ENCODE assay signal across 35 cellular contexts in genomic region chr4:131411393-131411792, GRCh38.
"Had no signal": no experiment of that assay in that cellular context is flagged by ENCODE, and none has a peak within 500 bp of the region (broad histone marks: within the 10 kb centered on the region; RNA-seq: fewer than 3 reads in every experiment).

No MANE protein-coding gene starts in this region.

- H3K27ac ChIP-seq: adrenal gland, body of pancreas, brain microvascular endothelial cell, breast epithelium, VCaP had no signal

- DNase-seq: activated CD4-positive, alpha-beta memory T cell treated with anti-CD3 and anti-CD28 coated beads for 36 hours; activated CD4-positive, alpha-beta T cell treated with anti-CD3 and anti-CD28 coated beads for 1 hour; activated CD4-positive, alpha-beta T cell treated with anti-CD3 and anti-CD28 coated beads for 4 hours; activated CD4-positive, alpha-beta T cell treated with anti-CD3 and anti-CD28 coated beads, Interleukin-2, amount 10 ng/mL, durations not matched to agents 24 days and 14 days; activated CD4-positive, alpha-beta T cell treated with anti-CD3 and anti-CD28 coated beads, Interleukin-2, amount 50 U/mL, for 1 hour; activated CD4-positive, alpha-beta T cell treated with anti-CD3 and anti-CD28 coated beads, Interleukin-2, amount 50 U/mL, for 4 hours; activated CD4-positive, CD25-positive, alpha-beta regulatory T cell; activated CD8-positive, alpha-beta memory T cell treated with anti-CD3 and anti-CD28 coated beads, Interleukin-2, amount 50 U/mL, for 4 hours; activated CD8-positive, alpha-beta T cell treated with anti-CD3 and anti-CD28 coated beads for 36 hours; activated effector memory CD4-positive, alpha-beta T cell treated with anti-CD3 and anti-CD28 coated beads, Interleukin-2, amount 50 U/mL, for 16 hours; activated gamma-delta T cell treated with Interleukin-2 at 50 U/mL for 16 hours; activated naive CD4-positive, alpha-beta T cell; activated naive CD4-positive, alpha-beta T cell treated with anti-CD3 and anti-CD28 coated beads for 36 hours; activated naive CD4-positive, alpha-beta T cell treated with anti-CD3 and anti-CD28 coated beads, Interleukin-2, amount 50 U/mL, for 16 hours; activated naive CD8-positive, alpha-beta T cell treated with anti-CD3 and anti-CD28 coated beads for 36 hours; activated T-cell treated with anti-CD3 and anti-CD28 coated beads for 4 hours; activated T-cell treated with anti-CD3 and anti-CD28 coated beads, Interleukin-2, amount 50 U/mL, for 1 hour; activated T-cell treated with anti-CD3 and anti-CD28 coated beads, Interleukin-2, amount 50 U/mL, for 4 hours; activated T-cell treated with anti-CD3 and anti-CD28 coated beads, Interleukin-2, amount 50 U/mL, for 72 hours; adrenal gland; amniotic stem cell; aorta; body of pancreas; brain microvascular endothelial cell; central memory CD4-positive, alpha-beta T cell; T-helper 1 cell; T-helper 9 cell had no signal

- H3K36me3 ChIP-seq: adrenal gland, brain microvascular endothelial cell, breast epithelium had no signal

- H3K27me3 Mint-ChIP-seq: activated CD4-positive, alpha-beta memory T cell treated with anti-CD3 and anti-CD28 coated beads for 36 hours; activated CD4-positive, alpha-beta T cell treated with anti-CD3 and anti-CD28 coated beads, Interleukin-2, amount 10 ng/mL, durations not matched to agents 24 days and 14 days; activated CD8-positive, alpha-beta T cell treated with anti-CD3 and anti-CD28 coated beads for 36 hours; activated naive CD8-positive, alpha-beta T cell treated with anti-CD3 and anti-CD28 coated beads for 36 hours; activated T-helper 17 cell treated with anti-CD3 and anti-CD28 coated beads, Interleukin-2, amount 50 U/mL, for 72 hours had no signal

- H3K4me1 Mint-ChIP-seq: activated CD4-positive, alpha-beta T cell treated with anti-CD3 and anti-CD28 coated beads, Interleukin-2, amount 10 ng/mL, durations not matched to agents 24 days and 14 days; activated naive CD8-positive, alpha-beta T cell treated with anti-CD3 and anti-CD28 coated beads for 36 hours; activated T-helper 17 cell treated with anti-CD3 and anti-CD28 coated beads, Interleukin-2, amount 50 U/mL, for 72 hours had no signal

- H3K4me1 ChIP-seq: adrenal gland, body of pancreas, breast epithelium had no signal

- H3K36me3 Mint-ChIP-seq: activated CD4-positive, alpha-beta memory T cell treated with anti-CD3 and anti-CD28 coated beads for 36 hours; activated naive CD8-positive, alpha-beta T cell treated with anti-CD3 and anti-CD28 coated beads for 36 hours had no signal

- H3K27ac Mint-ChIP-seq: activated CD4-positive, alpha-beta memory T cell treated with anti-CD3 and anti-CD28 coated beads for 36 hours; activated CD4-positive, alpha-beta T cell treated with anti-CD3 and anti-CD28 coated beads, Interleukin-2, amount 10 ng/mL, durations not matched to agents 24 days and 14 days; activated CD8-positive, alpha-beta T cell treated with anti-CD3 and anti-CD28 coated beads for 36 hours; activated naive CD4-positive, alpha-beta T cell treated with anti-CD3 and anti-CD28 coated beads for 36 hours; activated naive CD4-positive, alpha-beta T cell treated with anti-CD3 and anti-CD28 coated beads, Interleukin-2, amount 50 U/mL, for 72 hours; activated naive CD8-positive, alpha-beta T cell treated with anti-CD3 and anti-CD28 coated beads for 36 hours; activated T-cell treated with anti-CD3 and anti-CD28 coated beads, Interleukin-2, amount 50 U/mL, for 72 hours; activated T-helper 1 cell treated with anti-CD3 and anti-CD28 coated beads, Interleukin-12 subunit alpha, Interleukin-12 subunit beta, Interleukin-2, Interleukin-4 antibody, amounts not matched to agents 30 ng/mL and 10 ng/mL and 1 ng/mL, durations not matched to agents 14 hours and 24 hours and 36 hours; activated T-helper 17 cell treated with anti-CD3 and anti-CD28 coated beads, Interleukin-2, amount 50 U/mL, for 72 hours; T-helper 1 cell treated with Interleukin-12 subunit alpha and Interleukin-12 subunit beta and Interleukin-4 antibody, amounts not matched to agents 30 μg/mL and 1 μg/mL, for 36 hours; T-helper 2 cell treated with Interferon-gamma antibody and Interleukin-4, amounts not matched to agents 5 μg/mL and 100 μg/mL, for 36 hours had no signal

- H3K27me3 ChIP-seq: adrenal gland, body of pancreas, brain microvascular endothelial cell, breast epithelium had no signal

- H3K4me3 ChIP-seq: adrenal gland, body of pancreas, breast epithelium had no signal

- ATAC-seq: activated CD4-positive, CD25-positive, alpha-beta regulatory T cell treated with anti-CD3 and anti-CD28 coated beads, Interleukin-2, amount 50 U/mL, for 24 hours; activated CD8-positive, alpha-beta T cell treated with anti-CD3 and anti-CD28 coated beads for 36 hours; activated naive CD4-positive, alpha-beta T cell treated with anti-CD3 and anti-CD28 coated beads, Interleukin-2, amount 50 U/mL, for 72 hours; activated T-cell treated with anti-CD3 and anti-CD28 coated beads, Interleukin-2, amount 50 U/mL, for 4 hours; activated T-cell treated with anti-CD3 and anti-CD28 coated beads, Interleukin-2, amount 50 U/mL, for 72 hours; activated T-helper 17 cell treated with anti-CD3 and anti-CD28 coated beads, Interleukin-2, amount 50 U/mL, for 72 hours; body of pancreas had no signal

- H3K9me3 ChIP-seq: adrenal gland, body of pancreas had no signal

- H3K4me3 Mint-ChIP-seq: activated CD4-positive, alpha-beta memory T cell treated with anti-CD3 and anti-CD28 coated beads for 36 hours; activated CD4-positive, alpha-beta T cell treated with anti-CD3 and anti-CD28 coated beads, Interleukin-2, amount 10 ng/mL, durations not matched to agents 24 days and 14 days; activated CD8-positive, alpha-beta T cell treated with anti-CD3 and anti-CD28 coated beads for 36 hours; activated naive CD4-positive, alpha-beta T cell treated with anti-CD3 and anti-CD28 coated beads for 36 hours; activated naive CD8-positive, alpha-beta T cell treated with anti-CD3 and anti-CD28 coated beads for 36 hours; activated T-cell treated with anti-CD3 and anti-CD28 coated beads, Interleukin-2, amount 50 U/mL, for 4 hours; activated T-cell treated with anti-CD3 and anti-CD28 coated beads, Interleukin-2, amount 50 U/mL, for 72 hours; activated T-helper 1 cell treated with anti-CD3 and anti-CD28 coated beads, Interleukin-12 subunit alpha, Interleukin-12 subunit beta, Interleukin-2, Interleukin-4 antibody, amounts not matched to agents 30 ng/mL and 10 ng/mL and 1 ng/mL, durations not matched to agents 14 hours and 24 hours and 36 hours; activated T-helper 17 cell treated with anti-CD3 and anti-CD28 coated beads, Interleukin-2, amount 50 U/mL, for 72 hours; T-helper 1 cell treated with Interleukin-12 subunit alpha and Interleukin-12 subunit beta and Interleukin-4 antibody, amounts not matched to agents 30 μg/mL and 1 μg/mL, for 36 hours; T-helper 2 cell treated with Interferon-gamma antibody and Interleukin-4, amounts not matched to agents 5 μg/mL and 100 μg/mL, for 36 hours had no signal
